Comparison of ENCODE assay signal across 1 cellular context in genomic region chr20:11906626-11907480, GRCh38.
TF ChIP-seq lines count a peak whose summit lies in the region.

No MANE protein-coding gene starts in this region.

TF ChIP-seq in SK-N-SH, 30 proteins besides CTCF, POLR2A, EP300 and RAD21 (continued from another document):
- TF ChIP-seq IRF3 (IDR thresholded peaks at IDR 0.05; ENCODE audit: low read depth, low read length) (no peak), FOXJ3 (CRISPR knock-in tag; IDR thresholded peaks at IDR 0.05) (no peak), EZH2phosphoT487 (IDR thresholded peaks at IDR 0.05; ENCODE audit: borderline replicate concordance, low read depth) (no peak)
